Comparison of ENCODE assay signal across 2 cellular contexts in the genomic region with DNA sequence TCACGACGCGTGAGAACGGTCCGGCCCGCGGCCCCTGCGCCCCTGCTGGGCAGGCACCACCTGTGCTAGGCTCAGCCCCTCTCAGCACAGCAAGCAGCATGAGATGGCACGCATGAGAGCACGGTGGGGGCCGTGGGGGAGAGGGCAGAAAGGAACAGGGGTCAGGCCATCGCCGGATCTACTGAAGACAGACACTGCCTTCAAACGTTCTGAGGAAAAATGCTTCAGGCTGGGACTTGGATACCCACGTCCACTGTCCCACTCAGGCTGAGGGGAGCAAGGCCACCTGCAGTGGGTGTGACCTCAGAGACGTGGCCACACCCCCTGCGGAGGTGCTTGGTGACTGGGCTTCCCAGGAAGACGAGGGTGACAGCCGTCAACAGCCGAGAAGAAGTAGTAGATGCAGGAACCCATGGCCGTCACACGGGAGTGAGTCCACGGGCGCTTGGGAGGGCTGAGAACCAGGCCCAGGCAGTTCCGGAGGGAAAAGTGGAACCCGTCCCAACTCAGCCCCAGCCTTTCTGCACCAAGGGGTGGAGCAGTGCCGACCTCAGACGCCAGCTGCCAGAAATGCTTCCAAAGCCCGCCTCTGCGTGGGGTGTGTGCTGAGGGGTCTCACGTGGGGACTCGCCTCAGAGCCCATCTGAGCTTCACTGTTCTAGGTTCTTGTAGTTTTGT. TPM values are rescaled to one million over a fixed set of nuclear protein-coding genes. Genes with fewer than 3 reads are reported as not detected.
"Had no signal": no experiment of that assay in that cellular context is flagged by ENCODE, and none has a peak within 500 bp of the region (broad histone marks: within the 10 kb centered on the region; RNA-seq: fewer than 3 reads in every experiment).

No MANE protein-coding gene starts in this region.

RNA-seq across cellular contexts. Expression of gene TPPP, which starts 12.9 kb away (rescaled TPM):
- total RNA-seq: HepG2 had no signal
- polyA plus RNA-seq: IgD-negative memory B cell had no signal
